9 cellular contexts compared by ENCODE assay signal in genomic region chr4:186029731-186030421, GRCh38. TPM values are rescaled to one million over a fixed set of nuclear protein-coding genes. Genes with fewer than 3 reads are reported as not detected.
DNase-seq lines count a peak whose midpoint lies in the region; ATAC-seq and TF ChIP-seq lines count a peak whose summit lies in the region.
"Had no signal": no experiment of that assay in that cellular context is flagged by ENCODE, and none has a peak within 500 bp of the region (broad histone marks: within the 10 kb centered on the region; RNA-seq: fewer than 3 reads in every experiment).

No MANE protein-coding gene starts in this region.

- H3K4me1 ChIP-seq in heart right ventricle: peaks cover 5 to 39% (median 28%) of the 10 kb centered on the region in 9 donors

- intact Hi-C loops in heart right ventricle (cut with DNase I): loop anchor here in 2 of 10 donors (10.0 kb wide), 2 partner anchors 255 to 265 kb away; no protein-coding TSS in a partner anchor
- intact Hi-C loops in posterior vena cava (cut with DNase I): loop anchor here in 1 of 2 donors (5.0 kb wide), 1 partner anchor 383 kb away; no protein-coding TSS in a partner anchor

- H3K36me3 ChIP-seq in WERI-Rb-1: no peaks in the 10 kb centered on the region
- no peaks in the 10 kb centered on the region for H3K36me3 ChIP-seq in heart right ventricle

- 6 to 8% methylated on average over 11 of the region's 11 CpGs for WGBS in heart right ventricle, 2 donors

- H3K27ac ChIP-seq in WERI-Rb-1 (peak overlapping the region; percentile 8), heart right ventricle (peak overlapping the region; percentile 67 to 92 (median 85))

- in situ Hi-C loops in KBM-7 (cut with MboI; ENCODE audit: low pct_unique_long_range_greater_than_20kb, low sequenced_read_pairs): no loop called here

- ATAC-seq in heart right ventricle (peak; percentile 90 to 96 (median 94)), GM18873 (IDR thresholded peaks at IDR 0.05; ENCODE audit: low FRiP score, unreplicated experiment) (no peak)

- DNase-seq in EH (ENCODE audit: low read depth) (peak; percentile 60), WERI-Rb-1 (peak; percentile 46), heart right ventricle (peak; percentile 75 to 81), posterior vena cava (ENCODE audit: low spot score) (peak; percentile 90), KBM-7 (no peak), GDM1 (lab: John Stamatoyannopoulos, UW) (no peak)
- DNase-seq in stimulated activated CD4-positive, alpha-beta T cell treated with anti-CD3 and anti-CD28 coated beads, Interleukin-12 subunit alpha, Interleukin-12 subunit beta, amount 100 ng/mL, for 4 hours: no peak
- DNase-seq: naive B cell had no signal

- TF ChIP-seq CTCF in WERI-Rb-1 (IDR thresholded peaks at IDR 0.05; ENCODE audit: low read depth, low read length) (no peak), heart right ventricle (IDR thresholded peaks at IDR 0.05) (no peak)

- H3K27me3 ChIP-seq in WERI-Rb-1 (ENCODE audit: insufficient read depth, low read depth, severe bottlenecking) (no peaks in the 10 kb centered on the region), heart right ventricle (no peaks in the 10 kb centered on the region)

- H3K4me3 ChIP-seq in WERI-Rb-1 (ENCODE audit: low read depth, low read length) (peak overlapping the region; percentile 2; the same call in 1 of the 2 replicates), heart right ventricle (peak overlapping the region in 8 of 10 donors; percentile 6 to 35 (median 26))

- H3K9me3 ChIP-seq in WERI-Rb-1 (ENCODE audit: severe bottlenecking) (no peaks in the 10 kb centered on the region), heart right ventricle (peaks cover 0 to 11% (median 0%) of the 10 kb centered on the region in 11 donors)

RNA-seq across cellular contexts. Expression of gene TLR3, which starts 39.1 kb away (rescaled TPM):
- total RNA-seq in heart right ventricle: 10 to 100 TPM in 1 of 10 donors, 1 to 10 TPM in 9; 2.8 to 19.7 (median 4.0) TPM
- polyA plus RNA-seq in heart right ventricle: under 1 TPM; 0.66 to 0.83 TPM
- 10 to 100 TPM in 1 of 2 donors, 1 to 10 TPM in 1; 8.3 to 13.8 TPM for total RNA-seq in posterior vena cava

Comparison
In these comparisons a context has a peak if more than half of its experiments do, and no peak if none do; other contexts are left out.
1. DNase-seq: peak in EH (single experiment), WERI-Rb-1 (single experiment), heart right ventricle (2 of 2) and posterior vena cava (single experiment); none in KBM-7 (single experiment), GDM1 (single experiment) and stimulated activated CD4-positive, alpha-beta T cell treated with anti-CD3 and anti-CD28 coated beads, Interleukin-12 subunit alpha, Interleukin-12 subunit beta, amount 100 ng/mL, for 4 hours (single experiment).